In the genomic region with DNA sequence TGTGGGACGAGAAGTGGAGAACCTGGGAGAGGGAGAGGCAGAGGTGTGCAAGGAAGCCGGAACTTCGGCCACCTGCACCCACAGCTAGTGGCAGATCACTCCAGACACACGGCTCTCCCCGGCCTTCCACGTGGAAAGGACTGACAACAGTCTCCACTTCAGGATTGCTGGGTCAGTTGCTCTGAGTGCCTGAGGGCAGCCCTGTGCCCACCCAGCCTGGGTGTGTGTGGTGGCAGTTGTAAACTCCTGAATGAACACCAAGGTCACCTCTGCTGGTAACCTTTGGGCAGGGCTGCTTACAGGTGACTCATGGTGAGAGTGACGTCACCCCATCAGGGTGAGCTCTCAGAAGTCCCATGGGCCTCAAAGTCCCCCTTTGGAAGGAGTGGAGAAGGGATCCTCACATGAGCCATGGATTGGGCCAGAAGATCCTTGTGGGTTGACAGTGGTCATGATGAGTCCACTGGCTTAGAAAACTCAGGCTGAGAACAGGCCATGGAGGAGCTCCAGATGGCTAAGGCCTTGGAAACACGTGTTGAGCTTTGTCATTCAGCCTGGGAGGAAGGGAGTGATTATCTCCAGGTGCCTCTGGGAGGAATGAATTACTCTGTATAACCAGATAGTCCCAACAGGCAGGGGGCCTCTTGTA, we compare ENCODE assay signal across 10 cellular contexts.
DNase-seq lines count a peak whose midpoint lies in the region; ATAC-seq lines count a peak whose summit lies in the region.
"Had no signal": no experiment of that assay in that cellular context is flagged by ENCODE, and none has a peak within 500 bp of the region (broad histone marks: within the 10 kb centered on the region; RNA-seq: fewer than 3 reads in every experiment).

No MANE protein-coding gene starts in this region.

- H2AFZ ChIP-seq in mesenchymal stem cell (ENCODE audit: low read depth, low read length) = no peak overlapping the region

- no peaks in the 10 kb centered on the region for H3K27me3 Mint-ChIP-seq in activated naive CD8-positive, alpha-beta T cell treated with anti-CD3 and anti-CD28 coated beads for 36 hours

- H3K23ac ChIP-seq in mesenchymal stem cell (ENCODE audit: low read length in 2 of 2) = no peak overlapping the region

- H4K8ac ChIP-seq in mesenchymal stem cell (ENCODE audit: low read length) = no peak overlapping the region

- no peak overlapping the region for H4K91ac ChIP-seq in mesenchymal stem cell (ENCODE audit: low read length)

- H3K18ac ChIP-seq in mesenchymal stem cell (ENCODE audit: low read depth in 1 of 2, low read length in 2 of 2) = no peak overlapping the region

- H3K4me1 ChIP-seq in mesenchymal stem cell (ENCODE audit: control insufficient read depth, insufficient read depth, low read depth, low read length) = peaks cover 7% of the 10 kb centered on the region

- DNase-seq in DMS53 (lab: John Stamatoyannopoulos, UW) (peak; percentile 86), HS-5 (ENCODE audit: low read depth) (peak; percentile 14), mesenchymal stem cell (peak; percentile 8), NCI-H187 (lab: John Stamatoyannopoulos, UW) (no peak), OCI-M1 (lab: John Stamatoyannopoulos, UW) (no peak), SHP77 (lab: John Stamatoyannopoulos, UW) (no peak)
- peak; percentile 30 for DNase-seq in activated naive CD8-positive, alpha-beta T cell treated with anti-CD3 and anti-CD28 coated beads for 36 hours
- DNase-seq: GOT3, RPMI8226 had no signal

- peaks cover 49% of the 10 kb centered on the region for H3K79me1 ChIP-seq in mesenchymal stem cell (replicated peaks; ENCODE audit: low read length, poor library complexity, severe bottlenecking)

- H3K4me2 ChIP-seq in mesenchymal stem cell (ENCODE audit: low read length, poor library complexity, severe bottlenecking) = no peak overlapping the region

- H3K4me3 Mint-ChIP-seq in activated naive CD8-positive, alpha-beta T cell treated with anti-CD3 and anti-CD28 coated beads for 36 hours = no peak overlapping the region

- peaks cover 2% of the 10 kb centered on the region for H3K36me3 Mint-ChIP-seq in activated naive CD8-positive, alpha-beta T cell treated with anti-CD3 and anti-CD28 coated beads for 36 hours

- no peak overlapping the region for H3K27ac ChIP-seq in mesenchymal stem cell (ENCODE audit: low read length, poor library complexity, severe bottlenecking)

- H3K9me3 ChIP-seq in mesenchymal stem cell (ENCODE audit: control insufficient read depth, low read length) = no peaks in the 10 kb centered on the region

- no peak overlapping the region for H3K4me3 ChIP-seq in mesenchymal stem cell (ENCODE audit: insufficient read depth in 1 of 2, low read depth in 1 of 2, low read length in 2 of 2)

- H3K9me3 Mint-ChIP-seq in activated naive CD8-positive, alpha-beta T cell treated with anti-CD3 and anti-CD28 coated beads for 36 hours = no peaks in the 10 kb centered on the region

- 86% methylated on average over 8 of the region's 8 CpGs for WGBS in mesenchymal stem cell

- no peak overlapping the region for H3K27ac Mint-ChIP-seq in activated naive CD8-positive, alpha-beta T cell treated with anti-CD3 and anti-CD28 coated beads for 36 hours

- H3K9ac ChIP-seq in mesenchymal stem cell (ENCODE audit: low read length) = no peak overlapping the region

- H2BK15ac ChIP-seq in mesenchymal stem cell (ENCODE audit: low read depth, poor library complexity, severe bottlenecking) = no peak overlapping the region

- H2BK5ac ChIP-seq in mesenchymal stem cell (ENCODE audit: low read depth, low read length, poor library complexity, severe bottlenecking) = no peak overlapping the region

- no peaks in the 10 kb centered on the region for H3K27me3 ChIP-seq in mesenchymal stem cell (ENCODE audit: control insufficient read depth in 1 of 2, insufficient read depth in 1 of 2, low read length in 2 of 2)

- no peak overlapping the region for H3K14ac ChIP-seq in mesenchymal stem cell (ENCODE audit: low read length in 2 of 2)

- peaks cover 24 to 36% of the 10 kb centered on the region in 2 experiments for H3K36me3 ChIP-seq in mesenchymal stem cell (ENCODE audit: control insufficient read depth in 1 of 2, insufficient read depth in 2 of 2, low read depth in 1 of 2, low read length in 2 of 2)

- ATAC-seq in GM21717 (IDR thresholded peaks at IDR 0.05; ENCODE audit: unreplicated experiment) = no peak

- no peak overlapping the region for H2AK5ac ChIP-seq in mesenchymal stem cell (ENCODE audit: low read length, severe bottlenecking)

- peaks cover 41% of the 10 kb centered on the region for H3K4me1 Mint-ChIP-seq in activated naive CD8-positive, alpha-beta T cell treated with anti-CD3 and anti-CD28 coated beads for 36 hours

- no peak overlapping the region for H2BK120ac ChIP-seq in mesenchymal stem cell (ENCODE audit: low read depth, low read length)

- no peak overlapping the region for H3K4ac ChIP-seq in mesenchymal stem cell (ENCODE audit: low read depth in 1 of 2, low read length in 2 of 2)

- H2BK12ac ChIP-seq in mesenchymal stem cell (ENCODE audit: low read length in 2 of 2) = no peak overlapping the region

Comparison
In these comparisons a context has a peak if more than half of its experiments do, and no peak if none do; other contexts are left out.
1. DNase-seq: peak in DMS53 (single experiment), HS-5 (single experiment), activated naive CD8-positive, alpha-beta T cell treated with anti-CD3 and anti-CD28 coated beads for 36 hours (single experiment) and mesenchymal stem cell (single experiment); none in NCI-H187 (0 of 2), OCI-M1 (single experiment) and SHP77 (0 of 2).